In the genomic region with DNA sequence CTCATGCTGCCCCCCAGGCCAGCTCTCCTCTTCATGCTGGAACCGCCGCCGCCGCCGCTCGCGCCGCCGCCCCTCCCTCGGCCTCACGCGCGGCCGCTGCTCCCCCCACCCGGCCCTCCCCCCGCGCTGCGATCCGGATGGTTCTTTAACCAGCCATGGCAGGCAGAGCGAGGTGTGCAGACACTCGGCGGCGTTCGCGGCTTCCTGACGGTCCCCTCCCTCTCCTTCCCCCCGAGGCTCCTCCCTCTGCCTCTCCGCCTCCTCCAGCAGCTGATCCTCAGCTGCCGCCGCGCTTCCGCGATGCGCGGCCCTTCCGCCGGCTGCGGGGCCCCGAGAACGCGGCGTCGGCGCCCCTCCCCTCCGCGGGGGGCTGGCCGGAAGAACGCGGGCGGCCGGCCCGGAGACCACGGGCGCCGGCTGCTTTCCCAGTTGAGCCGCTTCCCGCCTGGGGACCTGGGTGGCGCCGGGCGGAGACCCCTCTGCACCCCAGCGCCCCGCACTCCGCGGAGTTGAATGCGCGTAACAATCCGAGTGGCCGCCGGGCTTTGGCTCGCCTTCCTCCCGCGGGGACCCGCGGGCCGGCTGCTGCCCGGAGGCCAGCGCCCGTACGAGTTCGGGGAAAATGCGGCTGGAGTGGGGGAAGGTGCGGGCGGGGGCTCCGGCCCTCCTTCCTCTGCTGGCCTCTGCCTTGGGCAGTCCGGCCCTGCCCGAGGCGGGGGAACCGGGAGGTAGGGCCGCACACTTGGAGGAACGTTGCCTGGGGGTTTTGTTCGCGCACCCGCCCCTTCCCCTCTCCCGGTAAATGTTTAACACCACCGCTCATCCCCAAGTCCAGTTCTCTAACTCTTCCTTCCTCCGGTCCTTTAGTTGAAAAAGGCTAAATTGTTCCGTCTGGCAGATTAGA, we compare ENCODE assay signal across 8 cellular contexts. TPM values are rescaled to one million over a fixed set of nuclear protein-coding genes. Genes with fewer than 3 reads are reported as not detected.
DNase-seq lines count a peak whose midpoint lies in the region; ATAC-seq, FAIRE-seq and TF ChIP-seq lines count a peak whose summit lies in the region.

A gene with protein sequence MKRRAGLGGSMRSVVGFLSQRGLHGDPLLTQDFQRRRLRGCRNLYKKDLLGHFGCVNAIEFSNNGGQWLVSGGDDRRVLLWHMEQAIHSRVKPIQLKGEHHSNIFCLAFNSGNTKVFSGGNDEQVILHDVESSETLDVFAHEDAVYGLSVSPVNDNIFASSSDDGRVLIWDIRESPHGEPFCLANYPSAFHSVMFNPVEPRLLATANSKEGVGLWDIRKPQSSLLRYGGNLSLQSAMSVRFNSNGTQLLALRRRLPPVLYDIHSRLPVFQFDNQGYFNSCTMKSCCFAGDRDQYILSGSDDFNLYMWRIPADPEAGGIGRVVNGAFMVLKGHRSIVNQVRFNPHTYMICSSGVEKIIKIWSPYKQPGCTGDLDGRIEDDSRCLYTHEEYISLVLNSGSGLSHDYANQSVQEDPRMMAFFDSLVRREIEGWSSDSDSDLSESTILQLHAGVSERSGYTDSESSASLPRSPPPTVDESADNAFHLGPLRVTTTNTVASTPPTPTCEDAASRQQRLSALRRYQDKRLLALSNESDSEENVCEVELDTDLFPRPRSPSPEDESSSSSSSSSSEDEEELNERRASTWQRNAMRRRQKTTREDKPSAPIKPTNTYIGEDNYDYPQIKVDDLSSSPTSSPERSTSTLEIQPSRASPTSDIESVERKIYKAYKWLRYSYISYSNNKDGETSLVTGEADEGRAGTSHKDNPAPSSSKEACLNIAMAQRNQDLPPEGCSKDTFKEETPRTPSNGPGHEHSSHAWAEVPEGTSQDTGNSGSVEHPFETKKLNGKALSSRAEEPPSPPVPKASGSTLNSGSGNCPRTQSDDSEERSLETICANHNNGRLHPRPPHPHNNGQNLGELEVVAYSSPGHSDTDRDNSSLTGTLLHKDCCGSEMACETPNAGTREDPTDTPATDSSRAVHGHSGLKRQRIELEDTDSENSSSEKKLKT (minus strand): TSS at position 176 of the 904 bp plus-strand sequence. CDS start 141 bp downstream, at position 35.

- H3K36me3 ChIP-seq in aorta (ENCODE audit: control insufficient read depth in 1 of 2, insufficient read depth in 2 of 2, low read length in 1 of 2), result no peaks in the 10 kb centered on the region

- H3K27me3 ChIP-seq in aorta (ENCODE audit: control insufficient read depth in 1 of 2, insufficient read depth in 2 of 2, low read length in 1 of 2), result no peaks in the 10 kb centered on the region

- H3K4me1 ChIP-seq in aorta (ENCODE audit: control insufficient read depth in 1 of 2, insufficient read depth in 2 of 2, low read length in 2 of 2), result peaks cover 0 to 2% of the 10 kb centered on the region in 2 donors

- H3K9me3 ChIP-seq in aorta (ENCODE audit: control insufficient read depth, low read length), result no peaks in the 10 kb centered on the region

- TF ChIP-seq CTCF in astrocyte of the cerebellum (IDR thresholded peaks at IDR 0.05; ENCODE audit: low read depth, low read length, missing control alignments), result no peak

- WGBS in aorta, 2 donors, result 1% methylated on average over 52 to 97 of the region's 97 CpGs

- H3K27ac ChIP-seq in aorta (ENCODE audit: low read depth in 1 of 2, low read length in 2 of 2), result peak within 1 kb of the TSS; percentile 34 to 95

- DNase-seq in GM18507 (ENCODE audit: extremely low spot score, insufficient read length, low read depth) (peak; percentile 90), NCI-H2081 (lab: John Stamatoyannopoulos, UW) (peak; percentile 93 to 94), T-helper 9 cell (peak; percentile 89), astrocyte of the cerebellum (ENCODE audit: low read depth) (peak; percentile 78), hepatic stellate cell (ENCODE audit: low spot score) (peak; percentile 95), renal cortical epithelial cell (ENCODE audit: low read depth) (peak; percentile 88), aorta (peak; percentile 97)

- H3K4me3 ChIP-seq in astrocyte of the cerebellum (ENCODE audit: low read depth, low read length) (peak within 1 kb of the TSS; percentile 89), aorta (ENCODE audit: low read length in 2 of 2) (peak within 1 kb of the TSS; percentile 90 to 99)

- FAIRE-seq in GM18507 (lab: Jason Lieb, UNC), result peak; percentile 95

- in situ Hi-C loops in astrocyte of the cerebellum (cut with HindIII; ENCODE audit: low sequenced_read_pairs), result no loop called here

- intact Hi-C loops in aorta (cut with DNase I), result loop anchor here in 1 of 2 donors (5.0 kb wide), 1 partner anchor 39 kb away; a partner anchor contains a TSS

- ATAC-seq in HG02973 (IDR thresholded peaks at IDR 0.05; ENCODE audit: unreplicated experiment) (peak; percentile 77), aorta (ENCODE audit: low FRiP score) (peak; percentile 93)

RNA-seq across cellular contexts. Expression of the gene that starts here (rescaled TPM):
- 12.2 and 30.8 TPM in 2 replicates for total RNA-seq in renal cortical epithelial cell
- total RNA-seq in aorta, result 10 to 100 TPM; 47.3 to 56.9 TPM
- polyA plus RNA-seq in aorta, result 10 to 100 TPM; 18.9 to 39.8 TPM

Comparison
In these comparisons a context has a peak if more than half of its experiments do, and no peak if none do; other contexts are left out.
1. Peak in every context shown above with its lines: DNase-seq, ATAC-seq, H3K4me3 ChIP-seq and H3K27ac ChIP-seq.